In genomic region chrX:13055486-13055885, GRCh38 we compare ENCODE assay signal across 1 cellular context.
TF ChIP-seq lines count a peak whose summit lies in the region.

No MANE protein-coding gene starts in this region.

TF ChIP-seq in GM12878, 131 proteins besides CTCF, POLR2A, EP300 and RAD21:
- TF ChIP-seq SKIL (IDR thresholded peaks at IDR 0.05; ENCODE audit: low read depth, poor library complexity, severe bottlenecking) (peak; percentile 52), IKZF2 (IDR thresholded peaks at IDR 0.05) (peak; percentile 58 to 61; a peak in 2 of 4 replicates), DPF2 (IDR thresholded peaks at IDR 0.05) (0 out of 2 replicates have a peak, but pooled peaks have one; percentile 44), EED (IDR thresholded peaks at IDR 0.05; ENCODE audit: low read depth) (peak; percentile 79), IRF4 (IDR thresholded peaks at IDR 0.05; ENCODE audit: low read depth, low read length) (peak; percentile 63; the same call in 1 of the 2 replicates), ZNF622 (IDR thresholded peaks at IDR 0.05) (no peak), ZNF207 (IDR thresholded peaks at IDR 0.05; ENCODE audit: borderline replicate concordance) (no peak), SUZ12 (IDR thresholded peaks at IDR 0.05; ENCODE audit: unreplicated experiment) (no peak), ZNF687 (IDR thresholded peaks at IDR 0.05) (peak; percentile 69), TCF12 (IDR thresholded peaks at IDR 0.05; ENCODE audit: low read depth, low read length) (0 out of 2 replicates have a peak, but pooled peaks have one; percentile 18), ASH2L (IDR thresholded peaks at IDR 0.05; ENCODE audit: borderline replicate concordance, low read depth) (no peak), E2F8 (IDR thresholded peaks at IDR 0.05; ENCODE audit: low read depth, partially characterized antibody) (no peak), BHLHE40 (IDR thresholded peaks at IDR 0.05; ENCODE audit: borderline replicate concordance in 1 of 2, low read depth in 2 of 2, low read length in 1 of 2) (peak in 1 of 2 experiments; percentile 46; a peak in 1 of 4 replicates), NKRF (conservative IDR thresholded peaks at IDR 0.05) (no peak), SMAD1 (IDR thresholded peaks at IDR 0.05; ENCODE audit: low read depth, partially characterized antibody) (no peak), RAD51 (IDR thresholded peaks at IDR 0.05) (peak; percentile 74; the same call in 1 of the 2 replicates), USF1 (IDR thresholded peaks at IDR 0.05; ENCODE audit: borderline replicate concordance, extremely low read length, insufficient read depth, low read depth, low read length) (no peak), TAF1 (IDR thresholded peaks at IDR 0.05; ENCODE audit: borderline replicate concordance, low read depth, low read length) (no peak), PAX5 (IDR thresholded peaks at IDR 0.05; ENCODE audit: borderline replicate concordance, low read depth, low read length) (peak; percentile 69; the same call in 1 of the 2 replicates), BCL11A (IDR thresholded peaks at IDR 0.05; ENCODE audit: low read depth, low read length) (0 out of 2 replicates have a peak, but pooled peaks have one; percentile 15), REST (IDR thresholded peaks at IDR 0.05; ENCODE audit: low read depth, low read length) (no peak), PML (IDR thresholded peaks at IDR 0.05; ENCODE audit: low read length) (no peak), SPI1 (IDR thresholded peaks at IDR 0.05; ENCODE audit: borderline replicate concordance, insufficient read depth, low read depth, low read length) (peak; percentile 24; the same call in 1 of the 2 replicates), BACH1 (IDR thresholded peaks at IDR 0.05; ENCODE audit: borderline replicate concordance) (no peak; the same call in 1 of the 2 replicates), SREBF1 (IDR thresholded peaks at IDR 0.05; ENCODE audit: low read length) (no peak), RELB (IDR thresholded peaks at IDR 0.05; ENCODE audit: low read depth) (peak; percentile 45; the same call in 1 of the 2 replicates), IKZF1 (conservative IDR thresholded peaks at IDR 0.05) (peak; percentile 57), CREM (IDR thresholded peaks at IDR 0.05; ENCODE audit: low read depth) (peak; percentile 43; the same call in 1 of the 2 replicates), JUNB (IDR thresholded peaks at IDR 0.05) (peak; percentile 43), TCF7 (IDR thresholded peaks at IDR 0.05; ENCODE audit: borderline replicate concordance) (0 out of 2 replicates have a peak, but pooled peaks have one; percentile 35), MTA2 (IDR thresholded peaks at IDR 0.05; ENCODE audit: low read depth) (peak; percentile 29; the same call in 1 of the 2 replicates), ZBTB33 (IDR thresholded peaks at IDR 0.05) (no peak), ETV6 (conservative IDR thresholded peaks at IDR 0.05 in 1 of 2, IDR thresholded peaks at IDR 0.05 in 1 of 2; ENCODE audit: borderline replicate concordance in 1 of 2, low read depth in 1 of 2) (0 out of 4 replicates have a peak, but pooled peaks of 1 of the 2 experiments have one; percentile 62), RUNX3 (IDR thresholded peaks at IDR 0.05; ENCODE audit: low read length) (peak; percentile 62), NR2F1 (conservative IDR thresholded peaks at IDR 0.05) (peak; percentile 92), ELK1 (IDR thresholded peaks at IDR 0.05; ENCODE audit: low read depth, low read length) (no peak), CHD4 (IDR thresholded peaks at IDR 0.05) (no peak)
TF ChIP-seq in GM12878: peak in this region for 21.
